In the genomic region with DNA sequence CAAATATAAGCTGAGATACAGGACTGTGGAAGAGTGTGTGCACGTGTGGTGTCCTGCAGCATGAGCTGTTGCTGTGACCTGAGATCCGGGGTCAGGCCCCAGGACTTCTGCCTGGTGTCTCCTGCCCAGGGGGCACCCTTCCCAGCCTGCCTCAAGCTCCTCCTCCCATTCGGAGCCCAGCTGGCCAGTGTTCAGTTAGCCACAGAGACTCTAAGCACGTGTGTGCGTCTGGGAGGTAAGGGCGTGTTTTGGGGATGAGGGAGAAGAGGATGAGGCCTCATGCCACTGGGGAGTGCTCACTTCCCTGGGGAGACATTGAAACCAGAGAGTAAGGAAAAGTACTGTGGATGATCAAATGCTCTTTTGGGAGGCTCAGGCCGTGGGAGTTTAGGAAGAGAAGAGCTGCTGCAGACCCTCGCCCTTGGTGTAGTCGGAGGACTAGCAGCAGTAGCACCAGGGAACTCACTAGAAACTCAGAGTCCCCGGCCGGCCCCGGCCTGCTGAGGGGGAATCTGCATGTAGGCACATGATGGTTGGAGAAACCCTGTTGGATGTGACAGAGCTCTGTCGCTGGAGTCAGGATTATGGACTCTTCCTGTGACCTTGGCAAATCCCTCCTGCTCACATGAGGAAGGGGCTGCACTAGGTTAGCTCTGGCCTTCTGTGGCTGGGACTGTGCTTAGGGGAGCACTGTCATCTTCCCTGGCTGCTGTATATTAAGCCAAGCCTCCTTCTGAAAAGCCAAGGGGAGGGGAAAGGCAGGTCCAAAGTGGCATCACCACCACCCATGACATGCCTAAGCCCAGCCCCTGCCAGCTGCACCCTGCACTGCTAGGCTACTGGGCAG, we compare ENCODE assay signal across 1 cellular context.
A peak's percentile ranks its signal among the peaks of the same experiment; 100 is the strongest.
TF ChIP-seq lines count a peak whose summit lies in the region.

No MANE protein-coding gene starts in this region.

TF ChIP-seq in HepG2, 621 proteins besides CTCF, POLR2A, EP300 and RAD21:
- TF ChIP-seq ZNF263 (CRISPR knock-in tag; IDR thresholded peaks at IDR 0.05), result peak; percentile 75
- TF ChIP-seq GABPA (IDR thresholded peaks at IDR 0.05; ENCODE audit: low read depth, low read length), result no peak
- no peak for TF ChIP-seq GABPA (CRISPR knock-in tag; IDR thresholded peaks at IDR 0.05; ENCODE audit: low read depth)
- no peak for TF ChIP-seq TMF1 (CRISPR knock-in tag; IDR thresholded peaks at IDR 0.05; ENCODE audit: low read depth)
- no peak for TF ChIP-seq NFRKB (IDR thresholded peaks at IDR 0.05)
